Comparison of ENCODE assay signal across 8 cellular contexts in the genomic region with DNA sequence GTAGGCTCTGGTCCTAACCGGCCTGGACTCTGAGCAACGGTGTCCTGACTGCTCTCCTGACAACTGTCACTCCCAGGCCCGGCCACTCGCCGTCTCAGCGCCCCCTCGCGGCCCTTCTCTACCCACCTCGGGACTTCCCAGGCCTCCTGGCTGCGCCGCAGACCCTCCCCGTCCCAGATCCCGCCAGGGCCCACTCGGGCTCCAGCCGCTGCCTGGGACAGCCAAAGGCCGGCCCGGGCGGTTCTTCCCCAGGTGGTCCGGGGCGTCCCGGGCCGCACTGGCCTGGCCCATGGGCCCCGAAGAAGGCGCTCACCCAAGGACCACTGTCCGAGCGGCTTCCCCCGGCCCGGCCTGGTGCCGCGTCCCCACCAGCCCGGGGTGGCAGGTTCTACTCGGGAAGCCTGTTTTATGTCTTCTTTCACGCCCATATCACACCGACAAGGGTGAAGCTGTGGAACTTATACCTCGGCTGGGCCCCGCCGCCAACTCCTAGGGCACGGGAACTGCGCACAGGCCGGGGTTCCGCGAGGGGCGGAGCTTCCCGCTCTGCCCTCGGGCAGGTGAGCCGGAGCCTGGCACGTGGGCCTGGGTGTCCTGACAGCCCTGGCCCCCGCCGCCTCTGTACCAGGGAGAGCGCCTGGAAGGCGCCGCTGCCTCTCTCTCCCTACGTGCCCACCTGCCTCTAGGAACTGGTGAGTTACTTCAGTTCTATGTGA.
DNase-seq lines count a peak whose midpoint lies in the region; TF ChIP-seq lines count a peak whose summit lies in the region.

No MANE protein-coding gene starts in this region.

- H3K4me1 ChIP-seq in endodermal cell (ENCODE audit: control insufficient read depth, insufficient read depth, low read length) (no peaks in the 10 kb centered on the region), mononuclear cell (ENCODE audit: insufficient read depth, low read length) (peaks cover 6% of the 10 kb centered on the region)

- no peak overlapping the region for H3K27ac Mint-ChIP-seq in HFFc6
- no peak overlapping the region for H3K27ac Mint-ChIP-seq in endodermal cell

- no peak overlapping the region for H3K4me3 Mint-ChIP-seq in HFFc6
- H3K4me3 Mint-ChIP-seq in endodermal cell = peak overlapping the region; percentile 47

- H3K4me1 Mint-ChIP-seq in HFFc6 (ENCODE audit: low read depth) = no peaks in the 10 kb centered on the region
- no peaks in the 10 kb centered on the region for H3K4me1 Mint-ChIP-seq in endodermal cell

- peak; percentile 8 for DNase-seq in GM12864 (ENCODE audit: low read depth)
- DNase-seq in HFFc6 = no peak
- DNase-seq in NCI-H2029 (lab: John Stamatoyannopoulos, UW) = peak; percentile 66
- DNase-seq in activated CD8-positive, alpha-beta memory T cell treated with anti-CD3 and anti-CD28 coated beads for 48 hours (ENCODE audit: low read depth in 2 of 3, low spot score in 2 of 3) = peak; percentile 35 to 55 (median 45)
- peak; percentile 96 for DNase-seq in endodermal cell
- DNase-seq in stimulated activated CD8-positive, alpha-beta memory T cell treated with anti-CD3 and anti-CD28 coated beads, Interleukin-15, amount 100 ng/mL, for 48 hours (ENCODE audit: low read depth in 2 of 2) = peak; percentile 53 to 54
- DNase-seq in DMS79 treated with DMSO at 0.1 percent for 48 hours (lab: John Stamatoyannopoulos, UW) = no peak

- H3K27me3 Mint-ChIP-seq in HFFc6 (ENCODE audit: insufficient read depth) = no peaks in the 10 kb centered on the region
- peaks cover 20% of the 10 kb centered on the region for H3K27me3 Mint-ChIP-seq in endodermal cell (ENCODE audit: insufficient read depth)

- H3K4me3 ChIP-seq in GM12864 (ENCODE audit: low read depth, low read length) (peak overlapping the region; percentile 54), endodermal cell (ENCODE audit: low read length) (no peak overlapping the region), mononuclear cell (ENCODE audit: low read length) (peak overlapping the region; percentile 43)

- peak; percentile 70 for TF ChIP-seq CTCF in GM12864 (IDR thresholded peaks at IDR 0.05; ENCODE audit: low read depth, low read length, missing control alignments)
- peak; percentile 51 for TF ChIP-seq CTCF in HFFc6 (IDR thresholded peaks at IDR 0.05)
- peak; percentile 96 for TF ChIP-seq CTCF in endodermal cell (conservative IDR thresholded peaks at IDR 0.05)

- no peak overlapping the region for H3K27ac ChIP-seq in endodermal cell (ENCODE audit: low read depth, low read length)

- no peaks in the 10 kb centered on the region for H3K9me3 Mint-ChIP-seq in HFFc6
- H3K9me3 Mint-ChIP-seq in endodermal cell = no peaks in the 10 kb centered on the region

- no peaks in the 10 kb centered on the region for H3K36me3 ChIP-seq in endodermal cell (ENCODE audit: control insufficient read depth, insufficient read depth, low read length)

- H3K36me3 Mint-ChIP-seq in HFFc6 (ENCODE audit: low read depth) (no peaks in the 10 kb centered on the region), endodermal cell (ENCODE audit: low read depth) (no peaks in the 10 kb centered on the region)

- no peak overlapping the region for H3K9ac ChIP-seq in endodermal cell (ENCODE audit: extremely low read depth, low read length, poor library complexity, severe bottlenecking)

- 68 to 86% methylated on average over 22 to 53 of the region's 53 CpGs for WGBS in endodermal cell (ENCODE audit: insufficient coverage in 1 of 2, insufficient read length in 1 of 2), 2 experiments

- H3K27me3 ChIP-seq in endodermal cell (ENCODE audit: control insufficient read depth, insufficient read depth, low read length, poor library complexity, severe bottlenecking) = no peaks in the 10 kb centered on the region
- H3K27me3 ChIP-seq in mononuclear cell (ENCODE audit: insufficient read depth, low read length) = peaks cover 5% of the 10 kb centered on the region

- H3K9me3 ChIP-seq in endodermal cell (ENCODE audit: control insufficient read depth, low read length) = no peaks in the 10 kb centered on the region
- H3K9me3 ChIP-seq in mononuclear cell (ENCODE audit: low read depth, low read length) = no peaks in the 10 kb centered on the region

Comparison
In these comparisons a context has a peak if more than half of its experiments do, and no peak if none do; other contexts are left out.
1. DNase-seq: peak in GM12864 (single experiment), NCI-H2029 (single experiment), activated CD8-positive, alpha-beta memory T cell treated with anti-CD3 and anti-CD28 coated beads for 48 hours (3 of 3), endodermal cell (single experiment) and stimulated activated CD8-positive, alpha-beta memory T cell treated with anti-CD3 and anti-CD28 coated beads, Interleukin-15, amount 100 ng/mL, for 48 hours (2 of 2); none in HFFc6 (single experiment) and DMS79 treated with DMSO at 0.1 percent for 48 hours (single experiment).
2. Peak in every context shown above with its lines, with median percentiles within 50 percentile points of each other: CTCF ChIP-seq.